ENCODE assay signal across 8 cellular contexts in the genomic region with DNA sequence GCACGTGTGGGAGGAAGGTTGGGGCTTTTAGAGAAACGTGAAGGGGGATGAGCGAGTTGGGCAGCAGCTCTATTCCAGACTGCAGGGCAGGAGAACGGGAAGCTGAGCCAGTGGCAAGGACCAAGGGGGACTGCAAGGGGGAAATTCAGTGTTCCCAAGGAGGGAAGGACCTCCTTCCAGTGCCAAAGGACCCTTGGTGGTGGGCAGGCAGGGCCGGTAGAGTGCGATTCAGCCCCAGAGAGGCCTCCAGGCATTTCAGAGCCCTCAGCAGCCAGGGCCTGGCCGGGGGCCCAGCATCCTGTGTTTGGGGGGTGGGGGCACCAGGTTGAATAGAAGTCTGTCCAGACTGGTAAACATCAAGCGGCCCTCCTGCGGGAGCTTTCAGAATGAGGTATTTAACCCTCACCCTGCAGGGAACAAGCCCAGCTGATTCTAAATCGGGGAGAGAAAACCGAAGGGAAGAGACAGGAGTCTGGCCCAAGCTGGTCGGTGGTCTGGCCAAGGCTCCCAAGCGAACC.
DNase-seq lines count a peak whose midpoint lies in the region; ATAC-seq and TF ChIP-seq lines count a peak whose summit lies in the region.

No MANE protein-coding gene starts in this region.

- H3K9me3 Mint-ChIP-seq in stimulated activated naive CD8-positive, alpha-beta T cell treated with anti-CD3 and anti-CD28 coated beads, Interleukin-15, Interleukin-2, amounts not matched to agents 100 ng/mL and 50 ng/mL, for 24 hours, result no peaks in the 10 kb centered on the region

- ATAC-seq in stimulated activated naive CD8-positive, alpha-beta T cell treated with anti-CD3 and anti-CD28 coated beads, Interleukin-15, Interleukin-2, amounts not matched to agents 100 U/mL and 50 U/mL, for 24 hours, result no peak

- peaks cover 41% of the 10 kb centered on the region for H3K4me1 Mint-ChIP-seq in stimulated activated naive CD8-positive, alpha-beta T cell treated with anti-CD3 and anti-CD28 coated beads, Interleukin-15, Interleukin-2, amounts not matched to agents 100 ng/mL and 50 ng/mL, for 24 hours (ENCODE audit: low read depth)

- DNase-seq in stimulated activated naive CD8-positive, alpha-beta T cell treated with anti-CD3 and anti-CD28 coated beads, Interleukin-15, Interleukin-2, amounts not matched to agents 100 U/mL and 50 U/mL, for 24 hours, result no peak
- peak; percentile 53 for DNase-seq in astrocyte of the cerebellum (ENCODE audit: low read depth)
- no peak for DNase-seq in iPS-NIHi7 (ENCODE audit: extremely low spot score)
- no peak for DNase-seq in DMS79 treated with DMSO at 0.1 percent for 48 hours (lab: John Stamatoyannopoulos, UW)
- DNase-seq in superior temporal gyrus (ENCODE audit: extremely low spot score), result no peak
- no peak for DNase-seq in foreskin fibroblast

- peaks cover 26% of the 10 kb centered on the region for H3K27me3 ChIP-seq in muscle layer of duodenum (ENCODE audit: low read depth, low read length)

- H3K4me1 ChIP-seq in muscle layer of duodenum (ENCODE audit: control insufficient read depth in 1 of 2, insufficient read depth in 2 of 2, low read length in 2 of 2), result peaks cover 0 to 18% of the 10 kb centered on the region in 2 donors

- no peak overlapping the region for H3K27ac ChIP-seq in muscle layer of duodenum (ENCODE audit: low read length)

- TF ChIP-seq CTCF in astrocyte of the cerebellum (IDR thresholded peaks at IDR 0.05; ENCODE audit: low read depth, low read length, missing control alignments), result no peak
- no peak for TF ChIP-seq CTCF in foreskin fibroblast (IDR thresholded peaks at IDR 0.05; ENCODE audit: low read depth, low read length)

- H3K4me3 ChIP-seq in astrocyte of the cerebellum (ENCODE audit: low read depth, low read length), result peak overlapping the region; percentile 23
- peak overlapping the region; percentile 65 for H3K4me3 ChIP-seq in muscle layer of duodenum (ENCODE audit: low read depth in 1 of 2, low read length in 2 of 2)
- H3K4me3 ChIP-seq in foreskin fibroblast (ENCODE audit: low read depth in 1 of 2, low read length in 2 of 2), result peak overlapping the region in 1 of 2 donors; percentile 30

- peaks cover 21% of the 10 kb centered on the region for H3K27me3 Mint-ChIP-seq in stimulated activated naive CD8-positive, alpha-beta T cell treated with anti-CD3 and anti-CD28 coated beads, Interleukin-15, Interleukin-2, amounts not matched to agents 100 ng/mL and 50 ng/mL, for 24 hours

- in situ Hi-C loops in astrocyte of the cerebellum (cut with HindIII; ENCODE audit: low sequenced_read_pairs), result no loop called here

- peak overlapping the region; percentile 66 for H3K27ac Mint-ChIP-seq in stimulated activated naive CD8-positive, alpha-beta T cell treated with anti-CD3 and anti-CD28 coated beads, Interleukin-15, Interleukin-2, amounts not matched to agents 100 ng/mL and 50 ng/mL, for 24 hours

- H3K4me3 Mint-ChIP-seq in stimulated activated naive CD8-positive, alpha-beta T cell treated with anti-CD3 and anti-CD28 coated beads, Interleukin-15, Interleukin-2, amounts not matched to agents 100 ng/mL and 50 ng/mL, for 24 hours, result peak overlapping the region; percentile 60

- no peaks in the 10 kb centered on the region for H3K9me3 ChIP-seq in muscle layer of duodenum (ENCODE audit: control insufficient read depth in 1 of 2, low read length in 2 of 2)

- H3K36me3 Mint-ChIP-seq in stimulated activated naive CD8-positive, alpha-beta T cell treated with anti-CD3 and anti-CD28 coated beads, Interleukin-15, Interleukin-2, amounts not matched to agents 100 ng/mL and 50 ng/mL, for 24 hours (ENCODE audit: low read depth), result no peaks in the 10 kb centered on the region

- no peaks in the 10 kb centered on the region for H3K36me3 ChIP-seq in muscle layer of duodenum (ENCODE audit: control insufficient read depth in 1 of 2, insufficient read depth in 2 of 2, low read length in 2 of 2)
